18 cellular contexts compared by ENCODE assay signal in the genomic region with DNA sequence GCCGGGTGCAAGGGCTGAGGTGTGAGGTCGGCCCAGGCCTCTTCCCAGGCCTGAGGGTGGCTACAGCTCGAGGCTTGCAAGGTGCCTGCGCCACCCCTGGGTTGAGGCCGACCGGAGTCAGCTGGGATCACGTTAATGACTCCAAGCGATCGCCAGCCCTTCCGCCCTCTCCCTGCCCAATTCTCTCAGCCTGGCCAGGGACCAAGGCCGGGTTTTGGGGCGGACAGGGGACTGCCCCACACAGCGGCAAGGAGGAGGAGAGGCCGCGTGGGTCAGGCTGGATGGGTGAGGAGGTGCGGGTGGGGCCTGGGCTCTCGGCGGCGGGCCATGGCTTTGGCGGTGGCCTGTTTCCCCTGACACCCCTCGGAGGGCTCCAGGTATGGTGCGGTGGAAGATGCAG. TPM values are rescaled to one million over a fixed set of nuclear protein-coding genes. Genes with fewer than 3 reads are reported as not detected.
A peak's percentile ranks its signal among the peaks of the same experiment; 100 is the strongest.
DNase-seq lines count a peak whose midpoint lies in the region; ATAC-seq lines count a peak whose summit lies in the region.
"Had no signal": no experiment of that assay in that cellular context is flagged by ENCODE, and none has a peak within 500 bp of the region (broad histone marks: within the 10 kb centered on the region; RNA-seq: fewer than 3 reads in every experiment).

No MANE protein-coding gene starts in this region.

- H3K27me3 Mint-ChIP-seq in activated CD4-positive, alpha-beta T cell treated with anti-CD3 and anti-CD28 coated beads, Interleukin-2, amount 10 ng/mL, durations not matched to agents 7 days and 5 days, result peaks cover 15% of the 10 kb centered on the region
- H3K27me3 Mint-ChIP-seq in activated T-helper 2 cell treated with anti-CD3 and anti-CD28 coated beads, Interferon-gamma antibody, Interleukin-2, Interleukin-4, amounts not matched to agents 10 μg/mL and 5 μg/mL and 100 μg/mL, durations not matched to agents 14 hours and 24 hours and 36 hours (ENCODE audit: low read depth), result peaks cover 15% of the 10 kb centered on the region
- H3K27me3 Mint-ChIP-seq in memory B cell, result peaks cover 6% of the 10 kb centered on the region

- CTCF ChIA-PET in activated CD4-positive, alpha-beta T cell treated with anti-CD3 and anti-CD28 coated beads, Interleukin-2, amount 10 ng/mL, durations not matched to agents 7 days and 5 days (lab: Charles Lee), result interaction anchor here (1.3 kb wide), 1 partner anchor 57 kb away, joined by 3 read pairs; the partner anchor contains the start of gene METTL26

- DNase-seq in activated CD4-positive, alpha-beta T cell treated with anti-CD3 and anti-CD28 coated beads, Interleukin-2, amount 10 ng/mL, durations not matched to agents 7 days and 5 days, result no peak
- DNase-seq in activated CD4-positive, alpha-beta T cell treated with anti-CD3 and anti-CD28 coated beads for 4 hours, result no peak
- DNase-seq in activated T-helper 2 cell treated with anti-CD3 and anti-CD28 coated beads, Interferon-gamma antibody, Interleukin-2, Interleukin-4, amounts not matched to agents 10 μg/mL and 5 μg/mL and 100 μg/mL, durations not matched to agents 14 hours and 24 hours and 36 hours (ENCODE audit: low spot score), result no peak
- DNase-seq in memory B cell (ENCODE audit: low spot score in 2 of 2) (no peak), AG20443 (ENCODE audit: low spot score) (no peak), CD1c-positive myeloid dendritic cell (ENCODE audit: extremely low spot score) (no peak)
- DNase-seq: activated gamma-delta T cell; HCEC 1CT; NCI-H1048; NCI-H2081; stimulated activated CD4-positive, alpha-beta T cell treated with anti-CD3 and anti-CD28 coated beads, Interleukin-12 subunit alpha, Interleukin-12 subunit beta, amount 100 ng/mL, for 4 hours; SW 1271 had no signal

- peaks cover 36% of the 10 kb centered on the region for H3K4me1 Mint-ChIP-seq in activated CD4-positive, alpha-beta T cell treated with anti-CD3 and anti-CD28 coated beads, Interleukin-2, amount 10 ng/mL, durations not matched to agents 7 days and 5 days
- peaks cover 13% of the 10 kb centered on the region for H3K4me1 Mint-ChIP-seq in activated T-helper 2 cell treated with anti-CD3 and anti-CD28 coated beads, Interferon-gamma antibody, Interleukin-2, Interleukin-4, amounts not matched to agents 10 μg/mL and 5 μg/mL and 100 μg/mL, durations not matched to agents 14 hours and 24 hours and 36 hours (ENCODE audit: low read depth)
- H3K4me1 Mint-ChIP-seq in memory B cell, result peaks cover 29% of the 10 kb centered on the region

- no peaks in the 10 kb centered on the region for H3K4me1 ChIP-seq in ES-I3 (ENCODE audit: insufficient read depth, low read length)

- no peaks in the 10 kb centered on the region for H3K9me3 ChIP-seq in ES-I3 (ENCODE audit: control insufficient read depth, insufficient read depth, low read length)
- H3K9me3 ChIP-seq: A549, tibial nerve had no signal

- ATAC-seq in memory B cell (ENCODE audit: low read depth) (no peak), GM18867 (IDR thresholded peaks at IDR 0.05; ENCODE audit: unreplicated experiment) (no peak)
- ATAC-seq: A549 had no signal

- intact Hi-C loops in activated T-helper 2 cell treated with anti-CD3 and anti-CD28 coated beads, Interferon-gamma antibody, Interleukin-2, Interleukin-4, amounts not matched to agents 10 μg/mL and 5 μg/mL and 100 μg/mL, durations not matched to agents 14 hours and 24 hours and 36 hours (cut with micrococcal nuclease), result no loop called here

- peak overlapping the region; percentile 19 for H3K4me3 Mint-ChIP-seq in activated CD4-positive, alpha-beta T cell treated with anti-CD3 and anti-CD28 coated beads, Interleukin-2, amount 10 ng/mL, durations not matched to agents 7 days and 5 days
- peak overlapping the region; percentile 39 for H3K4me3 Mint-ChIP-seq in activated T-helper 2 cell treated with anti-CD3 and anti-CD28 coated beads, Interferon-gamma antibody, Interleukin-2, Interleukin-4, amounts not matched to agents 10 μg/mL and 5 μg/mL and 100 μg/mL, durations not matched to agents 14 hours and 24 hours and 36 hours (ENCODE audit: low read depth)
- H3K4me3 Mint-ChIP-seq in memory B cell, result peak overlapping the region; percentile 80
- H3K4me3 Mint-ChIP-seq: mesothelial cell of epicardium had no signal

- POLR2A ChIA-PET in activated CD4-positive, alpha-beta T cell treated with anti-CD3 and anti-CD28 coated beads, Interleukin-2, amount 10 ng/mL, durations not matched to agents 7 days and 5 days (lab: Charles Lee), result no interaction called here

- no peaks in the 10 kb centered on the region for H3K9me3 Mint-ChIP-seq in activated CD4-positive, alpha-beta T cell treated with anti-CD3 and anti-CD28 coated beads, Interleukin-2, amount 10 ng/mL, durations not matched to agents 7 days and 5 days
- no peaks in the 10 kb centered on the region for H3K9me3 Mint-ChIP-seq in activated T-helper 2 cell treated with anti-CD3 and anti-CD28 coated beads, Interferon-gamma antibody, Interleukin-2, Interleukin-4, amounts not matched to agents 10 μg/mL and 5 μg/mL and 100 μg/mL, durations not matched to agents 14 hours and 24 hours and 36 hours
- no peaks in the 10 kb centered on the region for H3K9me3 Mint-ChIP-seq in memory B cell
- H3K9me3 Mint-ChIP-seq: mesothelial cell of epicardium, neural crest cell had no signal

- H3K36me3 Mint-ChIP-seq in activated CD4-positive, alpha-beta T cell treated with anti-CD3 and anti-CD28 coated beads, Interleukin-2, amount 10 ng/mL, durations not matched to agents 7 days and 5 days (ENCODE audit: low read depth), result peaks cover 4% of the 10 kb centered on the region
- H3K36me3 Mint-ChIP-seq in activated T-helper 2 cell treated with anti-CD3 and anti-CD28 coated beads, Interferon-gamma antibody, Interleukin-2, Interleukin-4, amounts not matched to agents 10 μg/mL and 5 μg/mL and 100 μg/mL, durations not matched to agents 14 hours and 24 hours and 36 hours (ENCODE audit: low read depth), result peaks cover 6% of the 10 kb centered on the region
- H3K36me3 Mint-ChIP-seq in memory B cell, result no peaks in the 10 kb centered on the region
- H3K36me3 Mint-ChIP-seq: mesothelial cell of epicardium had no signal

- no peaks in the 10 kb centered on the region for H3K36me3 ChIP-seq in ES-I3 (ENCODE audit: insufficient read depth, low read length)

- no peak overlapping the region for H3K27ac Mint-ChIP-seq in activated CD4-positive, alpha-beta T cell treated with anti-CD3 and anti-CD28 coated beads, Interleukin-2, amount 10 ng/mL, durations not matched to agents 7 days and 5 days
- no peak overlapping the region for H3K27ac Mint-ChIP-seq in activated T-helper 2 cell treated with anti-CD3 and anti-CD28 coated beads, Interferon-gamma antibody, Interleukin-2, Interleukin-4, amounts not matched to agents 10 μg/mL and 5 μg/mL and 100 μg/mL, durations not matched to agents 14 hours and 24 hours and 36 hours
- no peak overlapping the region for H3K27ac Mint-ChIP-seq in memory B cell
- H3K27ac Mint-ChIP-seq: mesothelial cell of epicardium had no signal

- H3K9ac ChIP-seq in ES-I3 (ENCODE audit: low read depth, low read length), result peak overlapping the region; percentile 41; the same call in 1 of the 2 replicates

RNA-seq across cellular contexts. Expression of gene WDR24, which starts 3.2 kb away (rescaled TPM):
- 10 to 100 TPM; 19.3 to 20.0 TPM for total RNA-seq in activated CD4-positive, alpha-beta T cell treated with anti-CD3 and anti-CD28 coated beads, Interleukin-2, amount 10 ng/mL, durations not matched to agents 7 days and 5 days
- 19.0 and 20.9 TPM in 2 replicates for total RNA-seq in activated T-helper 2 cell treated with anti-CD3 and anti-CD28 coated beads, Interferon-gamma antibody, Interleukin-2, Interleukin-4, amounts not matched to agents 10 μg/mL and 5 μg/mL and 100 μg/mL, durations not matched to agents 14 hours and 24 hours and 36 hours

RNA-seq across cellular contexts. Expression of gene JMJD8, which starts 9.2 kb away (rescaled TPM):
- 10 to 100 TPM; 33.8 to 34.3 TPM for total RNA-seq in activated CD4-positive, alpha-beta T cell treated with anti-CD3 and anti-CD28 coated beads, Interleukin-2, amount 10 ng/mL, durations not matched to agents 7 days and 5 days
- 48.8 and 52.9 TPM in 2 replicates for total RNA-seq in activated T-helper 2 cell treated with anti-CD3 and anti-CD28 coated beads, Interferon-gamma antibody, Interleukin-2, Interleukin-4, amounts not matched to agents 10 μg/mL and 5 μg/mL and 100 μg/mL, durations not matched to agents 14 hours and 24 hours and 36 hours

RNA-seq across cellular contexts. Expression of gene FBXL16, which starts 12.2 kb away (rescaled TPM):
- 10 to 100 TPM; 12.7 to 14.3 TPM for total RNA-seq in activated CD4-positive, alpha-beta T cell treated with anti-CD3 and anti-CD28 coated beads, Interleukin-2, amount 10 ng/mL, durations not matched to agents 7 days and 5 days
- 5.8 and 6.4 TPM in 2 replicates for total RNA-seq in activated T-helper 2 cell treated with anti-CD3 and anti-CD28 coated beads, Interferon-gamma antibody, Interleukin-2, Interleukin-4, amounts not matched to agents 10 μg/mL and 5 μg/mL and 100 μg/mL, durations not matched to agents 14 hours and 24 hours and 36 hours

RNA-seq across cellular contexts. Expression of gene STUB1, which starts 13.2 kb away (rescaled TPM):
- 10 to 100 TPM; 68.7 to 69.7 TPM for total RNA-seq in activated CD4-positive, alpha-beta T cell treated with anti-CD3 and anti-CD28 coated beads, Interleukin-2, amount 10 ng/mL, durations not matched to agents 7 days and 5 days
- total RNA-seq in activated T-helper 2 cell treated with anti-CD3 and anti-CD28 coated beads, Interferon-gamma antibody, Interleukin-2, Interleukin-4, amounts not matched to agents 10 μg/mL and 5 μg/mL and 100 μg/mL, durations not matched to agents 14 hours and 24 hours and 36 hours, result 84.1 and 91.2 TPM in 2 replicates

RNA-seq across cellular contexts. Expression of gene RHBDL1, which starts 17.9 kb away (rescaled TPM):
- 1 to 10 TPM; 1.5 to 1.7 TPM for total RNA-seq in activated CD4-positive, alpha-beta T cell treated with anti-CD3 and anti-CD28 coated beads, Interleukin-2, amount 10 ng/mL, durations not matched to agents 7 days and 5 days
- 1.3 and 1.4 TPM in 2 replicates for total RNA-seq in activated T-helper 2 cell treated with anti-CD3 and anti-CD28 coated beads, Interferon-gamma antibody, Interleukin-2, Interleukin-4, amounts not matched to agents 10 μg/mL and 5 μg/mL and 100 μg/mL, durations not matched to agents 14 hours and 24 hours and 36 hours

Comparison
In these comparisons a context has a peak if more than half of its experiments do, and no peak if none do; other contexts are left out.
1. H3K4me3 Mint-ChIP-seq: peak in every context shown above with its lines; median percentile 80 in memory B cell; 39 in activated T-helper 2 cell treated with anti-CD3 and anti-CD28 coated beads, Interferon-gamma antibody, Interleukin-2, Interleukin-4, amounts not matched to agents 10 μg/mL and 5 μg/mL and 100 μg/mL, durations not matched to agents 14 hours and 24 hours and 36 hours; 19 in activated CD4-positive, alpha-beta T cell treated with anti-CD3 and anti-CD28 coated beads, Interleukin-2, amount 10 ng/mL, durations not matched to agents 7 days and 5 days.